Comparison of ENCODE assay signal across 20 cellular contexts in the genomic region with DNA sequence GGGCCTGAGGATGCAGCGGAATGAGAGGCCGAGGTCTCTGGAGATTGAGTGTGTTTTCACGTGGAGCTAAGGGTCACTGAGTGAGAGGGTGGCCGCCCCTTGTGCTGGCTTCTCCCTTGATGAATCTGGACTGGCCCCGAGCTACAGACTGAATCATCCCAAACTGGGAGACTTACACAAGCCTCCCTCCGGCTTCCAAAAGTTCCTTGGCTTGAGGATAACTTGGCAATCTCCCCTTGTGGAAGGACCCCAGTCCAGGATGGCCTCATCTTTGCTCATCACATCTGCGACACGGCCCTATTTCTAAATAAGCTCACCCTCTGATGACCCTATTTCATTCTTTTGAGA.
"Had no signal": no experiment of that assay in that cellular context is flagged by ENCODE, and none has a peak within 500 bp of the region (broad histone marks: within the 10 kb centered on the region; RNA-seq: fewer than 3 reads in every experiment).

No MANE protein-coding gene starts in this region.

- H3K27me3 ChIP-seq: ovary had no signal

- H3K36me3 ChIP-seq: left lung, neutrophil, ovary, stomach, suprapubic skin, tibial nerve had no signal

- H3K4me3 Mint-ChIP-seq: natural killer cell treated with Interleukin-12 subunit alpha and Interleukin-12 subunit beta and Interleukin-15 and Interleukin-18, amount 100 ng/mL, for 72 hours had no signal

- H3K27me3 Mint-ChIP-seq: natural killer cell treated with Interleukin-12 subunit alpha and Interleukin-12 subunit beta and Interleukin-15 and Interleukin-18, amount 100 ng/mL, for 72 hours had no signal

- ATAC-seq: esophagus mucosa; left lung; natural killer cell treated with Interleukin-12 subunit alpha and Interleukin-12 subunit beta and Interleukin-15 and Interleukin-18, amount 100 ng/mL, for 72 hours; right cardiac atrium had no signal

- DNase-seq: activated CD4-positive, alpha-beta T cell treated with anti-CD3 and anti-CD28 coated beads for 1 hour; activated CD4-positive, alpha-beta T cell treated with anti-CD3 and anti-CD28 coated beads, Interleukin-2, amount 50 U/mL, for 1 hour; activated naive CD4-positive, alpha-beta T cell treated with anti-CD3 and anti-CD28 coated beads, Interleukin-2, amount 50 U/mL, for 16 hours; activated T-cell treated with anti-CD3 and anti-CD28 coated beads, Interleukin-2, amount 50 U/mL, for 48 hours; central memory CD4-positive, alpha-beta T cell; effector memory CD4-positive, alpha-beta T cell; hippocampal formation; kidney glomerular epithelial cell; ovary; stimulated activated CD4-positive, alpha-beta T cell treated with anti-CD3 and anti-CD28 coated beads, Interleukin-12 subunit alpha, Interleukin-12 subunit beta, amount 100 ng/mL, for 4 hours; stimulated activated CD4-positive, alpha-beta T cell treated with anti-CD3 and anti-CD28 coated beads, Interleukin-4, amount 100 ng/mL, for 4 hours; stomach had no signal

- H3K9me3 ChIP-seq: left lung, neutrophil, ovary, stomach, suprapubic skin had no signal

- H3K27ac ChIP-seq: left lung, neutrophil, ovary, stomach, suprapubic skin, tibial nerve, VCaP had no signal

- H3K4me3 ChIP-seq: left lung, ovary, stomach, suprapubic skin, tibial nerve had no signal

- H3K36me3 Mint-ChIP-seq: natural killer cell treated with Interleukin-12 subunit alpha and Interleukin-12 subunit beta and Interleukin-15 and Interleukin-18, amount 100 ng/mL, for 72 hours had no signal
